In the genomic region with DNA sequence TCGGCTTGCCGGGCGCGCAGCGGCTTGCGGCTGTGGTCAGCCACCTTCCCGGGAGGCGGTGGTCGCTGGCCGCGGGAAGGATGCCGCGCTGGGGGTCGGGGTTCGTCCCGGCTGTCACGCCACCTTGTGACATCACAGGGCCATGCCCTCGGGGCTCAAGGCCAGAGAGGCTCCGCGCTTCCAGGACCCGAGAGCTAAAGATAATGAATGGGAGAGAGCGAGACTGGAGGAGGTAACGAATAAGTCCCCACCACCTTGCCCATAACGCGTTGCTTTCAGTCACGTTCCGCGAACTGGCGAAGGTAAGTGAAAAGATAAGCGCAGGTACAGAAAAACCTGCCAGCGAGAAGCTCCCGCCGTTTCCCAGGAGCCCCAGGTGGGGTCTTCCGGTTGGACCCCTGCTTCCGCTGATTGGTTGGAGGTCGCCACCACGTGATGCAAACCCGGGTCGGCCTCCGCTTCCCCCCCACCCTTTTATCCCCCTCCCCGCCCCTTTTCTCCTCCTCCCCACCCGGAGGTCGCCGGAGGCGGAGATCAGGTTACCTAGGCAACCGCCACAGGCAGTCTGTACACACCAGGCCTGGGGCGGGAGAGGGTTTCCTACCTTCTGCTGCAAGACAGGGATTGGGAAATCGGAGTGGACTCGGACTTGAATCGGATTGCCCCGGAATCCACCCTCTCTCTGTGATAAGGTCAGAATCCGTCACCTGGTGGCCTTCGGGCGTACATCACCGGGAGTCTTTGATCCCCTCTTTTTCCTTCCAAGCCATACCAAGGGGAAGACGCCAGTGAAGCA, we compare ENCODE assay signal across 8 cellular contexts. TPM values are rescaled to one million over a fixed set of nuclear protein-coding genes. Genes with fewer than 3 reads are reported as not detected.
DNase-seq lines count a peak whose midpoint lies in the region; ATAC-seq, FAIRE-seq and TF ChIP-seq lines count a peak whose summit lies in the region.

Gene LRRC9, plus strand, starts transcription at position 563 of the 796 bp plus-strand sequence.

- peak within 1 kb of the TSS in 1 of 2 donors; percentile 5 for H3K9ac ChIP-seq in colonic mucosa (ENCODE audit: low read depth in 2 of 2, low read length in 2 of 2)
- peak within 1 kb of the TSS; percentile 74 for H3K9ac ChIP-seq in HepG2 (ENCODE audit: insufficient read depth, low read depth, low read length)

- CTCF ChIA-PET in Caco-2 (lab: Charles Lee): interaction anchor here (0.8 to 1.0 kb wide), 2 partner anchors 14 to 45 kb away, joined by 3 to 5 read pairs; no protein-coding TSS in a partner anchor
- CTCF ChIA-PET in HepG2 (lab: Yijun Ruan, JAX; ENCODE audit: low intra/inter-chr PET ratio, low total read pairs): interaction anchor here (2.2 kb wide), 1 partner anchor 287 kb away, joined by 16 read pairs; no protein-coding TSS in a partner anchor

- TF ChIP-seq RAD21 in HepG2 (CRISPR knock-in tag; IDR thresholded peaks at IDR 0.05): no peak

- TF ChIP-seq CTCF in Caco-2 (IDR thresholded peaks at IDR 0.05; ENCODE audit: insufficient read depth in 1 of 2, low read depth in 1 of 2, low read length in 1 of 2, severe bottlenecking in 1 of 2, unreplicated experiment in 1 of 2) (peak in 1 of 2 experiments; percentile 3), colonic mucosa (IDR thresholded peaks at IDR 0.05) (no peak), HepG2 (CRISPR knock-in tag; IDR thresholded peaks at IDR 0.05) (peak; percentile 40; the same call in 1 of the 2 replicates)

- H4K20me1 ChIP-seq in HepG2 (ENCODE audit: insufficient read depth, low read length): no peaks in the 10 kb centered on the region

- H3K9me3 ChIP-seq in Caco-2 (no peaks in the 10 kb centered on the region), colonic mucosa (no peaks in the 10 kb centered on the region), HepG2 (ENCODE audit: low read length) (no peaks in the 10 kb centered on the region)

- in situ Hi-C loops in HepG2 (cut with HindIII; ENCODE audit: extremely low pct_ligation_motif_present, low pct_unique_long_range_greater_than_20kb): loop anchor here (10.0 kb wide), 1 partner anchor 285 kb away; no protein-coding TSS in a partner anchor

- peak within 1 kb of the TSS; percentile 94 for H3K4me2 ChIP-seq in HepG2 (ENCODE audit: low read depth, low read length)

- POLR2A ChIA-PET in Caco-2 (lab: Charles Lee): interaction anchor here (0.5 to 0.6 kb wide), 2 partner anchors 350 to 436 kb away, joined by 3 to 6 read pairs; partner anchors contain the start of genes JKAMP and L3HYPDH
- POLR2A ChIA-PET in HepG2 (lab: Yijun Ruan, JAX): interaction anchor here (1.0 to 1.2 kb wide), 2 partner anchors 329 to 436 kb away, joined by 5 read pairs; partner anchors contain the start of genes JKAMP, L3HYPDH and PPM1A

- intact Hi-C loops in Caco-2 (cut with micrococcal nuclease; ENCODE audit: unreplicated experiment) (loop anchor here (1.0 to 10.0 kb wide), 3 partner anchors 45 to 318 kb away; no protein-coding TSS in a partner anchor), colonic mucosa (cut with DNase I) (no loop called here), HepG2 (cut with micrococcal nuclease; ENCODE audit: unreplicated experiment) (no loop called here)

- FAIRE-seq in HepG2 (lab: Jason Lieb, UNC): peak; percentile 87

- TF ChIP-seq EP300 in HepG2 (IDR thresholded peaks at IDR 0.05; ENCODE audit: low read depth in 2 of 2, low read length in 2 of 2) (peak in 1 of 2 experiments; percentile 39; a peak in 1 of 4 replicates), HepG2 (CRISPR knock-in tag; IDR thresholded peaks at IDR 0.05; ENCODE audit: borderline replicate concordance) (no peak)

- H3K9me3 Mint-ChIP-seq in Caco-2 (ENCODE audit: unreplicated experiment): no peaks in the 10 kb centered on the region

- H3K4me3 ChIP-seq in Caco-2 (ENCODE audit: low read depth, low read length) (peak within 1 kb of the TSS; percentile 45), colonic mucosa (peak within 1 kb of the TSS; percentile 23), HepG2 (replicated peaks in 1 of 3; ENCODE audit: insufficient read depth in 1 of 3, low read depth in 2 of 3, low read length in 3 of 3) (peak within 1 kb of the TSS; percentile 55 to 83 (median 64))

- H3K27ac Mint-ChIP-seq in Caco-2 (ENCODE audit: unreplicated experiment): peak within 1 kb of the TSS; percentile 98

- peak within 1 kb of the TSS; percentile 85 for H3K4me3 Mint-ChIP-seq in Caco-2 (ENCODE audit: unreplicated experiment)

- DNase-seq in Caco-2 (peak; percentile 97 to 98), RPMI7951 (ENCODE audit: low read depth) (peak; percentile 1), colonic mucosa (peak; percentile 44), HepG2 (ENCODE audit: low spot score) (peak; percentile 93)
- DNase-seq in stimulated activated CD8-positive, alpha-beta memory T cell treated with anti-CD3 and anti-CD28 coated beads, Interleukin-7, amount 100 ng/mL, for 4 hours (ENCODE audit: low read depth in 2 of 2): peak; percentile 6 to 26

- no peak within 1 kb of the TSS for H3K27ac ChIP-seq in colonic mucosa
- peak within 1 kb of the TSS; percentile 90 for H3K27ac ChIP-seq in HepG2 (ENCODE audit: extremely low read length, insufficient read depth, low read length)

- H3K4me1 ChIP-seq in Caco-2: peaks cover 10% of the 10 kb centered on the region
- H3K4me1 ChIP-seq in colonic mucosa: peaks cover 5% of the 10 kb centered on the region
- peaks cover 20% of the 10 kb centered on the region for H3K4me1 ChIP-seq in HepG2 (ENCODE audit: insufficient read depth, low read length)

- peaks cover 12% of the 10 kb centered on the region for H3K36me3 Mint-ChIP-seq in Caco-2 (ENCODE audit: insufficient read depth, unreplicated experiment)

- no peaks in the 10 kb centered on the region for H3K27me3 Mint-ChIP-seq in Caco-2 (ENCODE audit: insufficient read depth, unreplicated experiment)

- peak; percentile 52 to 53; a peak in 3 of 4 replicates for TF ChIP-seq POLR2A in HepG2 (IDR thresholded peaks at IDR 0.05; ENCODE audit: insufficient read depth in 1 of 2, low read depth in 2 of 2, low read length in 2 of 2)

- peak within 1 kb of the TSS; percentile 84 for H2AFZ ChIP-seq in HepG2 (ENCODE audit: low read length)

- H3K4me1 Mint-ChIP-seq in Caco-2 (ENCODE audit: low read depth, unreplicated experiment): peaks cover 5% of the 10 kb centered on the region

- 1% methylated on average over 44 of the region's 56 CpGs for WGBS in HepG2 (ENCODE audit: low lambda C conversion rate)

- BruUV-seq in Caco-2 (replicated peaks; lab: Mats Ljungman, UMichigan) (no TSS peak), HepG2 (replicated peaks; lab: Mats Ljungman, UMichigan) (no TSS peak)

- H3K36me3 ChIP-seq in Caco-2 (ENCODE audit: control insufficient read depth, insufficient read depth, low read length) (no peaks in the 10 kb centered on the region), colonic mucosa (no peaks in the 10 kb centered on the region), HepG2 (replicated peaks in 1 of 2; ENCODE audit: control insufficient read depth in 1 of 2, insufficient read depth in 2 of 2, low read length in 2 of 2) (no peaks in the 10 kb centered on the region)

- H3K27me3 ChIP-seq in Caco-2 (replicated peaks; ENCODE audit: control insufficient read depth, insufficient read depth, low read length): no peaks in the 10 kb centered on the region
- peaks cover 15% of the 10 kb centered on the region for H3K27me3 ChIP-seq in colonic mucosa
- H3K27me3 ChIP-seq in HepG2 (ENCODE audit: control insufficient read depth in 1 of 2, insufficient read depth in 2 of 2, low read length in 2 of 2): no peaks in the 10 kb centered on the region

- ATAC-seq in HG03432 (IDR thresholded peaks at IDR 0.05; ENCODE audit: unreplicated experiment) (peak; percentile 38), HepG2 (peak; percentile 92), HG03521 (IDR thresholded peaks at IDR 0.05; ENCODE audit: unreplicated experiment) (no peak), HG03378 (IDR thresholded peaks at IDR 0.05; ENCODE audit: unreplicated experiment) (no peak)

- no peaks in the 10 kb centered on the region for H3K79me2 ChIP-seq in HepG2 (ENCODE audit: insufficient read depth, low read length)

TF ChIP-seq in HepG2, 621 proteins besides CTCF, POLR2A, EP300 and RAD21 (continues in another document):
- peak; percentile 60 for TF ChIP-seq XRCC5 (optimal IDR thresholded peaks at IDR 0.05; ENCODE audit: low read length)
- no peak for TF ChIP-seq RARG (CRISPR knock-in tag; IDR thresholded peaks at IDR 0.05; ENCODE audit: low read depth)
- no peak for TF ChIP-seq MATR3 (CRISPR knock-in tag; IDR thresholded peaks at IDR 0.05)

RNA-seq across cellular contexts. Expression of gene LRRC9, which starts in this region (rescaled TPM):
- 1.2 and 1.3 TPM in 2 replicates for total RNA-seq in Caco-2 (2022)
- not detected in 2 replicates for total RNA-seq in RPMI7951 (2014; rRNA removed; shearing (Covaris generic))
- under 1 TPM in 1 of 2 donors, not detected in 1; 0.20 TPM for total RNA-seq in colonic mucosa
- total RNA-seq in HepG2 (2016; rRNA removed; fragmentation: Illumina TruSeq; extraction: Trizol): 0.18 and 0.62 TPM in 2 replicates
- total RNA-seq in HepG2 (2016; cell fraction: cytosol; rRNA removed; fragmentation: Illumina TruSeq; extraction: Trizol; ENCODE audit: low read depth): not detected in 2 replicates
- 0.24 and 0.42 TPM in 2 replicates for total RNA-seq in HepG2 (2016; cell fraction: insoluble cytoplasmic fraction; rRNA removed; fragmentation: Illumina TruSeq; extraction: Trizol)
- total RNA-seq in HepG2 (2016; cell fraction: membrane; rRNA removed; fragmentation: Illumina TruSeq; extraction: Trizol): 0.21 TPM in 1 of 2 replicates, not detected in the other
- 0.41 and 0.43 TPM in 2 replicates for total RNA-seq in HepG2 (2016; cell fraction: nucleus; rRNA removed; fragmentation: Illumina TruSeq; extraction: Trizol)
- 0.08 and 0.21 TPM in 2 replicates for polyA plus RNA-seq in HepG2 (2011; rRNA removed)
- polyA plus RNA-seq in HepG2 (2011; cell fraction: cytosol; rRNA removed): not detected in 2 replicates
- not detected in 2 replicates for polyA plus RNA-seq in HepG2 (2011; cell fraction: nucleus; rRNA removed)
- polyA plus RNA-seq in HepG2 (2012): not detected in 2 replicates
- not detected in 2 replicates for polyA plus RNA-seq in HepG2 (2016; cell fraction: cytosol; fragmentation: Illumina TruSeq; extraction: Trizol; ENCODE audit: low read depth)
- polyA plus RNA-seq in HepG2 (2016; cell fraction: insoluble cytoplasmic fraction; fragmentation: Illumina TruSeq; extraction: Trizol; ENCODE audit: low read depth): 0.28 and 0.52 TPM in 2 replicates
- not detected in 2 replicates for polyA plus RNA-seq in HepG2 (2016; cell fraction: membrane; fragmentation: Illumina TruSeq; extraction: Trizol; ENCODE audit: low read depth)
- 0.21 TPM in 1 of 2 replicates, not detected in the other for polyA plus RNA-seq in HepG2 (2016; cell fraction: nucleus; fragmentation: Illumina TruSeq; extraction: Trizol; ENCODE audit: insufficient read depth, low read depth)
- not detected in 2 replicates for polyA minus RNA-seq in HepG2 (2011; rRNA and poly(A)+ RNA removed; ENCODE audit: low replicate concordance)
- polyA minus RNA-seq in HepG2 (2011; cell fraction: cytosol; rRNA and poly(A)+ RNA removed): not detected in 2 replicates
- polyA minus RNA-seq in HepG2 (2011; cell fraction: nucleus; rRNA and poly(A)+ RNA removed): 0.64 and 1.6 TPM in 2 replicates

Comparison
In these comparisons a context has a peak if more than half of its experiments do, and no peak if none do; other contexts are left out.
1. Peak in DNase-seq in RPMI7951; RNA of the gene not detected or under 1 TPM.
2. Peak in DNase-seq and H3K4me3 ChIP-seq in colonic mucosa; RNA of the gene not detected or under 1 TPM.
3. DNase-seq: peak in every context shown above with its lines; median percentile 98 in Caco-2; 93 in HepG2; 44 in colonic mucosa; 16 in stimulated activated CD8-positive, alpha-beta memory T cell treated with anti-CD3 and anti-CD28 coated beads, Interleukin-7, amount 100 ng/mL, for 4 hours; 1 in RPMI7951.
4. ATAC-seq: peak in HG03432 (single experiment) and HepG2 (single experiment); none in HG03521 (single experiment) and HG03378 (single experiment).
5. Peak in every context shown above with its lines, with median percentiles within 50 percentile points of each other: H3K4me3 ChIP-seq.